In the genomic region with DNA sequence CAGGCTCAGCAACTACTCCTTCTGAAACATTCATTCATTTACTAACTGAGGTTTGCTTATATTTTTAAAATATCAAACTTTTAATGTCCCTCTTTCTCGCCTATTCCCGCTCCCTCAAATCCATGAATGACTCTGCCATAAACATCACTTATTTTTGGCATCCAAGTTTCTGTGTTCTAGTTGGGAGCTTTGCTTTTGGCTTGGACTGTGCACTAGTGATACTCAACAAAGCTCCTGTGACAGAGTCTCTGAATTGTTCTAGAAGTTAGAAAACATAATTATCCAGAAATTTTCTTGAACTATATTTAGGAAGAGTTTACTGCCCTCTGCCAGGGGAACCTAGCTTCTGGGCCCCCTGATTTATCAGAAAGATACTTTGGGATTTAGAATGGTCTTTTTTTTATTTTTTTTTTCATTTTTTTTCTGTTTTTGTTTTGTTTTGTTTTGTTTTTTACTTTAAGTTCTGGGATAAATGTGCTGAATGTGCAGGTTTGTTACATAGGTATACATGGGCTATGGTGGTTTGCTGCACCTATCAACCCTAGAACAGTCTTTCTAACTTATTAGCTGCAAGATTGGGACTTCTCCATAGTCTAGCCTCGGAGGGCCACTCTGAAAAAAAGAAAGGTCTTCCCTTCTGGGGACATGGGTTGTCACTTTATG, we compare ENCODE assay signal across 20 cellular contexts.
DNase-seq lines count a peak whose midpoint lies in the region; ATAC-seq, FAIRE-seq and TF ChIP-seq lines count a peak whose summit lies in the region.
"Had no signal": no experiment of that assay in that cellular context is flagged by ENCODE, and none has a peak within 500 bp of the region (broad histone marks: within the 10 kb centered on the region; RNA-seq: fewer than 3 reads in every experiment).

No MANE protein-coding gene starts in this region.

- H3K27ac ChIP-seq in mammary epithelial cell (ENCODE audit: insufficient read depth, low read depth, low read length), result no peak overlapping the region
- H3K27ac ChIP-seq in breast epithelium, result no peak overlapping the region
- H3K27ac ChIP-seq in RWPE2 (ENCODE audit: poor library complexity, severe bottlenecking), result peak overlapping the region; percentile 58
- peak overlapping the region; percentile 29 for H3K27ac ChIP-seq in keratinocyte (ENCODE audit: control insufficient read depth, insufficient read depth, low read length)
- H3K27ac ChIP-seq: vagina had no signal

- H2AFZ ChIP-seq in mammary epithelial cell (ENCODE audit: low read depth, low read length), result no peak overlapping the region
- H2AFZ ChIP-seq in keratinocyte (ENCODE audit: control insufficient read depth, low read length), result peak overlapping the region; percentile 31

- FAIRE-seq in keratinocyte (lab: Jason Lieb, UNC), result no peak
- FAIRE-seq: GM12878 had no signal

- DNase-seq in mammary epithelial cell (no peak), breast epithelium (ENCODE audit: low spot score in 2 of 2) (no peak), RWPE2 (ENCODE audit: low spot score) (no peak), keratinocyte (ENCODE audit: low read depth, low spot score) (no peak), pons (ENCODE audit: low spot score) (no peak), NCI-H1930 (lab: John Stamatoyannopoulos, UW) (no peak)
- DNase-seq in stimulated activated naive B cell treated with anti-CD40 and anti-IgM and Interleukin-4, amounts not matched to agents 10 μg/mL and 1 μg/mL and 100 μg/mL, for 72 hours, result no peak
- DNase-seq: Calu3, caudate nucleus, endodermal cell, hypothalamus, Karpas-422, mucosa of descending colon, NCI-H1417 treated with DMSO at 0.1 percent for 48 hours, NCI-H345 had no signal

- no peaks in the 10 kb centered on the region for H3K9me1 ChIP-seq in keratinocyte (ENCODE audit: control insufficient read depth, extremely low read depth, insufficient read depth, low read length)

- H3K4me1 ChIP-seq in mammary epithelial cell (ENCODE audit: insufficient read depth, low read length) (peaks cover 22% of the 10 kb centered on the region), breast epithelium (no peaks in the 10 kb centered on the region), RWPE2 (ENCODE audit: insufficient read depth, poor library complexity, severe bottlenecking) (peaks cover 28% of the 10 kb centered on the region), keratinocyte (ENCODE audit: control insufficient read depth, extremely low read depth, insufficient read depth, low read length) (peaks cover 20% of the 10 kb centered on the region)
- H3K4me1 ChIP-seq: vagina had no signal

- no peaks in the 10 kb centered on the region for H3K27me3 Mint-ChIP-seq in stimulated activated naive B cell treated with anti-CD40 and anti-IgM and Interleukin-4, amounts not matched to agents 10 μg/mL and 1 μg/mL and 100 μg/mL, for 72 hours
- H3K27me3 Mint-ChIP-seq: stimulated activated naive CD8-positive, alpha-beta T cell treated with anti-CD3 and anti-CD28 coated beads, Interleukin-15, Interleukin-2, amounts not matched to agents 100 ng/mL and 50 ng/mL, for 24 hours had no signal

- CTCF ChIA-PET in mammary epithelial cell (lab: Charles Lee; ENCODE audit: low non-redundant PET), result no interaction called here

- TF ChIP-seq POLR2A in breast epithelium (IDR thresholded peaks at IDR 0.05), result no peak

- H4K20me1 ChIP-seq in mammary epithelial cell (ENCODE audit: insufficient read depth, low read length) (no peaks in the 10 kb centered on the region), keratinocyte (ENCODE audit: control insufficient read depth, extremely low read depth, insufficient read depth, low read length) (no peaks in the 10 kb centered on the region)

- H3K79me2 ChIP-seq in mammary epithelial cell (ENCODE audit: insufficient read depth, low read length) (no peaks in the 10 kb centered on the region), keratinocyte (ENCODE audit: control insufficient read depth, insufficient read depth, low read length) (no peaks in the 10 kb centered on the region)

- H3K4me3 ChIP-seq in mammary epithelial cell (replicated peaks in 1 of 3; ENCODE audit: insufficient read depth in 1 of 3, low read depth in 2 of 3, low read length in 3 of 3), result no peak overlapping the region
- no peak overlapping the region for H3K4me3 ChIP-seq in breast epithelium
- H3K4me3 ChIP-seq in RWPE2 (ENCODE audit: severe bottlenecking), result no peak overlapping the region
- H3K4me3 ChIP-seq in keratinocyte (ENCODE audit: control insufficient read depth in 2 of 3, extremely low read depth in 1 of 3, insufficient read depth in 2 of 3, low read depth in 1 of 3, low read length in 3 of 3), result no peak overlapping the region
- H3K4me3 ChIP-seq: GM12878, mucosa of descending colon, vagina had no signal

- TF ChIP-seq CTCF in mammary epithelial cell (conservative IDR thresholded peaks at IDR 0.05 in 1 of 2, IDR thresholded peaks at IDR 0.05 in 1 of 2; ENCODE audit: extremely low read depth in 1 of 2, insufficient read depth in 1 of 2, low read depth in 1 of 2, low read length in 2 of 2) (no peak), breast epithelium (IDR thresholded peaks at IDR 0.05) (no peak), RWPE2 (IDR thresholded peaks at IDR 0.05; ENCODE audit: poor library complexity, severe bottlenecking) (no peak), keratinocyte (optimal IDR thresholded peaks at IDR 0.05 in 1 of 3, IDR thresholded peaks at IDR 0.05 in 1 of 3, conservative IDR thresholded peaks at IDR 0.05 in 1 of 3; ENCODE audit: extremely low read depth in 1 of 3, insufficient read depth in 2 of 3, low read length in 3 of 3) (no peak)

- H3K4me2 ChIP-seq in mammary epithelial cell (ENCODE audit: insufficient read depth, low read depth, low read length) (peak overlapping the region; percentile 57), keratinocyte (ENCODE audit: control insufficient read depth, extremely low read depth, insufficient read depth, low read depth, low read length) (peak overlapping the region; percentile 66)

- H3K4me1 Mint-ChIP-seq in stimulated activated naive B cell treated with anti-CD40 and anti-IgM and Interleukin-4, amounts not matched to agents 10 μg/mL and 1 μg/mL and 100 μg/mL, for 72 hours, result peaks cover 8 to 22% of the 10 kb centered on the region in 2 donors
- H3K4me1 Mint-ChIP-seq: endodermal cell had no signal

- WGBS in mammary epithelial cell (ENCODE audit: low coverage, missing lambda C conversion rate), result 62% methylated on average over 3 of the region's 3 CpGs

- no peak for ATAC-seq in RWPE2 (ENCODE audit: low read depth)
- ATAC-seq in stimulated activated naive B cell treated with anti-CD40 and anti-IgM and Interleukin-4, amounts not matched to agents 10 μg/mL and 1 μg/mL and 100 μg/mL, for 72 hours (replicated peaks), result no peak
- no peak for ATAC-seq in HG03108 (IDR thresholded peaks at IDR 0.05; ENCODE audit: unreplicated experiment)
- ATAC-seq: GM12878 had no signal

- in situ Hi-C loops in mammary epithelial cell (cut with MboI; ENCODE audit: low sequenced_read_pairs in 2 of 2), result no loop called here

- no peak overlapping the region for H3K4me3 Mint-ChIP-seq in stimulated activated naive B cell treated with anti-CD40 and anti-IgM and Interleukin-4, amounts not matched to agents 10 μg/mL and 1 μg/mL and 100 μg/mL, for 72 hours
- H3K4me3 Mint-ChIP-seq: endodermal cell had no signal

- H3K27me3 ChIP-seq in mammary epithelial cell (ENCODE audit: insufficient read depth, low read length) (no peaks in the 10 kb centered on the region), breast epithelium (no peaks in the 10 kb centered on the region), RWPE2 (ENCODE audit: insufficient read depth, poor library complexity, severe bottlenecking) (no peaks in the 10 kb centered on the region), keratinocyte (ENCODE audit: control insufficient read depth, extremely low read depth, insufficient read depth, low read length) (no peaks in the 10 kb centered on the region)
- H3K27me3 ChIP-seq: vagina had no signal

- no TSS peak for BruUV-seq in mammary epithelial cell (replicated peaks; lab: Mats Ljungman, UMichigan)

- no peaks in the 10 kb centered on the region for H3K9me3 ChIP-seq in mammary epithelial cell (replicated peaks; ENCODE audit: insufficient read depth, low read length)
- H3K9me3 ChIP-seq in breast epithelium, result no peaks in the 10 kb centered on the region
- no peaks in the 10 kb centered on the region for H3K9me3 ChIP-seq in RWPE2 (ENCODE audit: severe bottlenecking)
- H3K9me3 ChIP-seq in keratinocyte (ENCODE audit: control insufficient read depth, low read depth, low read length), result no peaks in the 10 kb centered on the region
- H3K9me3 ChIP-seq: mucosa of descending colon, vagina had no signal

- H3K9me3 Mint-ChIP-seq in stimulated activated naive B cell treated with anti-CD40 and anti-IgM and Interleukin-4, amounts not matched to agents 10 μg/mL and 1 μg/mL and 100 μg/mL, for 72 hours, result peaks cover 4% of the 10 kb centered on the region in 2 donors
- H3K9me3 Mint-ChIP-seq: endodermal cell had no signal

- H3K9ac ChIP-seq in mammary epithelial cell (ENCODE audit: insufficient read depth, low read length) (no peak overlapping the region), keratinocyte (ENCODE audit: control insufficient read depth, extremely low read depth, insufficient read depth, low read length) (no peak overlapping the region)

- dilution Hi-C loops in mammary epithelial cell (cut with HindIII; ENCODE audit: low sequenced_read_pairs), result no loop called here
- dilution Hi-C loops in keratinocyte (cut with MboI; ENCODE audit: extremely low pct_ligation_motif_present, low sequenced_read_pairs), result no loop called here

- H3K36me3 ChIP-seq in mammary epithelial cell (ENCODE audit: insufficient read depth, low read length) (no peaks in the 10 kb centered on the region), breast epithelium (no peaks in the 10 kb centered on the region), RWPE2 (ENCODE audit: low read depth) (no peaks in the 10 kb centered on the region), keratinocyte (ENCODE audit: control insufficient read depth in 2 of 2, extremely low read depth in 1 of 2, insufficient read depth in 2 of 2, low read length in 2 of 2) (no peaks in the 10 kb centered on the region)
- H3K36me3 ChIP-seq: vagina had no signal

- intact Hi-C loops in mammary epithelial cell (cut with micrococcal nuclease), result no loop called here
- intact Hi-C loops in breast epithelium (cut with DNase I; ENCODE audit: low total_unique reads), result loop anchor here (5.0 kb wide), 1 partner anchor 833 kb away; no protein-coding TSS in a partner anchor

- H3K36me3 Mint-ChIP-seq in stimulated activated naive B cell treated with anti-CD40 and anti-IgM and Interleukin-4, amounts not matched to agents 10 μg/mL and 1 μg/mL and 100 μg/mL, for 72 hours, result peaks cover 0 to 4% of the 10 kb centered on the region in 2 donors
- H3K36me3 Mint-ChIP-seq: activated naive CD4-positive, alpha-beta T cell treated with anti-CD3 and anti-CD28 coated beads, Interleukin-2, amount 50 U/mL, for 72 hours had no signal

- H3K27ac Mint-ChIP-seq in stimulated activated naive B cell treated with anti-CD40 and anti-IgM and Interleukin-4, amounts not matched to agents 10 μg/mL and 1 μg/mL and 100 μg/mL, for 72 hours, result peak overlapping the region; percentile 51
- H3K27ac Mint-ChIP-seq: endodermal cell; stimulated activated naive CD8-positive, alpha-beta T cell treated with anti-CD3 and anti-CD28 coated beads, Interleukin-15, Interleukin-2, amounts not matched to agents 100 ng/mL and 50 ng/mL, for 24 hours had no signal

Comparison
In these comparisons a context has a peak if more than half of its experiments do, and no peak if none do; other contexts are left out.
1. H3K27ac ChIP-seq: peak in RWPE2 (single experiment) and keratinocyte (single experiment); none in mammary epithelial cell (single experiment) and breast epithelium (0 of 2).